In genomic region chr1:27342391-27342777, GRCh38 we compare ENCODE assay signal across 8 cellular contexts. TPM values are rescaled to one million over a fixed set of nuclear protein-coding genes. Genes with fewer than 3 reads are reported as not detected.
A peak's percentile ranks its signal among the peaks of the same experiment; 100 is the strongest.
DNase-seq lines count a peak whose midpoint lies in the region; ATAC-seq and TF ChIP-seq lines count a peak whose summit lies in the region.

No MANE protein-coding gene starts in this region.

- H3K4me1 ChIP-seq in HUES6 (ENCODE audit: control insufficient read depth, insufficient read depth, low read length), result peaks cover 43% of the 10 kb centered on the region
- no peaks in the 10 kb centered on the region for H3K4me1 ChIP-seq in right lobe of liver

- peaks cover 26 to 28% of the 10 kb centered on the region in 2 donors for H3K36me3 Mint-ChIP-seq in CD14-positive monocyte
- H3K36me3 Mint-ChIP-seq in activated T-cell treated with anti-CD3 and anti-CD28 coated beads, Interleukin-2, amount 50 U/mL, for 4 hours (ENCODE audit: insufficient read depth), result peaks cover 8% of the 10 kb centered on the region

- intact Hi-C loops in CD14-positive monocyte (cut with micrococcal nuclease), result no loop called here
- intact Hi-C loops in right lobe of liver (cut with DNase I), result no loop called here

- no peaks in the 10 kb centered on the region for H3K27me3 ChIP-seq in HUES6 (ENCODE audit: control insufficient read depth, insufficient read depth, low read length)
- H3K27me3 ChIP-seq in right lobe of liver, result no peaks in the 10 kb centered on the region

- peaks cover 0 to 4% (median 0%) of the 10 kb centered on the region in 3 donors for H3K27me3 Mint-ChIP-seq in CD14-positive monocyte (ENCODE audit: low read depth in 3 of 3)
- H3K27me3 Mint-ChIP-seq in activated T-cell treated with anti-CD3 and anti-CD28 coated beads, Interleukin-2, amount 50 U/mL, for 4 hours (ENCODE audit: low read depth), result no peaks in the 10 kb centered on the region

- peak; percentile 60 to 68 for ATAC-seq in activated T-cell treated with anti-CD3 and anti-CD28 coated beads, Interleukin-2, amount 50 U/mL, for 4 hours
- ATAC-seq in right lobe of liver (peak in 2 of 4 donors; percentile 13 to 24), GM19023 (IDR thresholded peaks at IDR 0.05; ENCODE audit: unreplicated experiment) (no peak), HG03039 (IDR thresholded peaks at IDR 0.05; ENCODE audit: unreplicated experiment) (no peak)

- peak overlapping the region; percentile 82 to 96 for H3K4me3 Mint-ChIP-seq in CD14-positive monocyte
- H3K4me3 Mint-ChIP-seq in activated T-cell treated with anti-CD3 and anti-CD28 coated beads, Interleukin-2, amount 50 U/mL, for 4 hours, result peak overlapping the region; percentile 81

- H3K36me3 ChIP-seq in HUES6 (ENCODE audit: control insufficient read depth, insufficient read depth, low read length) (peaks cover 4% of the 10 kb centered on the region; the same call in 1 of the 2 replicates), right lobe of liver (no peaks in the 10 kb centered on the region)

- TF ChIP-seq CTCF in CD14-positive monocyte (IDR thresholded peaks at IDR 0.05), result no peak
- TF ChIP-seq CTCF in right lobe of liver (IDR thresholded peaks at IDR 0.05), result no peak

- H3K27ac ChIP-seq in HUES6 (ENCODE audit: low read depth, low read length) (no peak overlapping the region), right lobe of liver (peak overlapping the region in 1 of 3 donors; percentile 62)

- H3K27ac Mint-ChIP-seq in CD14-positive monocyte, result peak overlapping the region; percentile 66 to 93 (median 84)

- H3K9ac ChIP-seq in HUES6 (ENCODE audit: low read length), result peak overlapping the region; percentile 33

- peaks cover 57% of the 10 kb centered on the region for H3K4me1 Mint-ChIP-seq in CD14-positive monocyte
- peaks cover 70% of the 10 kb centered on the region for H3K4me1 Mint-ChIP-seq in activated T-cell treated with anti-CD3 and anti-CD28 coated beads, Interleukin-2, amount 50 U/mL, for 4 hours (ENCODE audit: low read depth)

- no peaks in the 10 kb centered on the region for H3K9me3 ChIP-seq in HUES6 (ENCODE audit: control insufficient read depth, insufficient read depth, low read depth, low read length)
- H3K9me3 ChIP-seq in right lobe of liver, result no peaks in the 10 kb centered on the region

- WGBS in right lobe of liver (ENCODE audit: insufficient coverage, low coverage, low lambda C conversion rate, missing lambda C conversion rate), result 66% methylated on average over 6 of the region's 8 CpGs

- DNase-seq in CD14-positive monocyte (ENCODE audit: low spot score), result no peak
- DNase-seq in activated T-cell treated with anti-CD3 and anti-CD28 coated beads, Interleukin-2, amount 50 U/mL, for 4 hours, result peak; percentile 30
- DNase-seq in right lobe of liver, result no peak
- no peak for DNase-seq in NCI-H82 treated with DMSO at 0.1 percent for 48 hours (lab: John Stamatoyannopoulos, UW; ENCODE audit: unreplicated experiment)
- no peak for DNase-seq in SK-N-DZ (ENCODE audit: low spot score)

- no peak for TF ChIP-seq POLR2A in right lobe of liver (IDR thresholded peaks at IDR 0.05)

- peak overlapping the region; percentile 51 for H3K4me3 ChIP-seq in HUES6 (ENCODE audit: low read depth, low read length)
- peak overlapping the region in 2 of 3 donors; percentile 0 to 21 for H3K4me3 ChIP-seq in right lobe of liver

- no peaks in the 10 kb centered on the region for H3K9me3 Mint-ChIP-seq in CD14-positive monocyte
- no peaks in the 10 kb centered on the region for H3K9me3 Mint-ChIP-seq in activated T-cell treated with anti-CD3 and anti-CD28 coated beads, Interleukin-2, amount 50 U/mL, for 4 hours

RNA-seq across cellular contexts. Expression of gene SYTL1, which starts 0.6 kb away (rescaled TPM):
- polyA plus RNA-seq in CD14-positive monocyte, result 10 to 100 TPM; 26.9 to 44.6 TPM
- total RNA-seq in activated T-cell treated with anti-CD3 and anti-CD28 coated beads, Interleukin-2, amount 50 U/mL, for 4 hours, result 1 to 10 TPM; 5.9 to 6.8 (median 6.3) TPM
- 1 to 10 TPM in 1 of 6 experiments, under 1 TPM in 5; 0.37 to 1.7 (median 0.80) TPM for total RNA-seq in right lobe of liver
- polyA plus RNA-seq in SK-N-DZ (2014; cell fraction: cytosol; rRNA removed), result 0.56 and 0.86 TPM in 2 replicates
- polyA plus RNA-seq in SK-N-DZ (2014; cell fraction: nucleus; rRNA removed), result 2.0 and 5.2 TPM in 2 replicates

RNA-seq across cellular contexts. Expression of gene TMEM222, which starts 20.4 kb away (rescaled TPM):
- 10 to 100 TPM; 23.2 to 24.6 TPM for polyA plus RNA-seq in CD14-positive monocyte
- total RNA-seq in activated T-cell treated with anti-CD3 and anti-CD28 coated beads, Interleukin-2, amount 50 U/mL, for 4 hours, result 10 to 100 TPM; 51.0 to 55.1 (median 51.7) TPM
- total RNA-seq in right lobe of liver, result 10 to 100 TPM; 15.1 to 22.6 (median 19.1) TPM
- polyA plus RNA-seq in SK-N-DZ (2014; cell fraction: cytosol; rRNA removed), result 45.4 and 46.7 TPM in 2 replicates
- polyA plus RNA-seq in SK-N-DZ (2014; cell fraction: nucleus; rRNA removed), result 45.2 and 47.0 TPM in 2 replicates

RNA-seq across cellular contexts. Expression of gene MAP3K6, which starts 24.4 kb away (rescaled TPM):
- 1 to 10 TPM; 3.2 to 6.7 TPM for polyA plus RNA-seq in CD14-positive monocyte
- total RNA-seq in activated T-cell treated with anti-CD3 and anti-CD28 coated beads, Interleukin-2, amount 50 U/mL, for 4 hours, result 1 to 10 TPM; 3.1 to 4.8 (median 3.5) TPM
- total RNA-seq in right lobe of liver, result 10 to 100 TPM in 2 of 6 experiments, 1 to 10 TPM in 4; 4.3 to 14.9 (median 5.6) TPM
- polyA plus RNA-seq in SK-N-DZ (2014; cell fraction: cytosol; rRNA removed), result 1.1 and 1.7 TPM in 2 replicates
- 21.1 and 28.0 TPM in 2 replicates for polyA plus RNA-seq in SK-N-DZ (2014; cell fraction: nucleus; rRNA removed)

RNA-seq across cellular contexts. Expression of gene FCN3, which starts 32.2 kb away (rescaled TPM):
- polyA plus RNA-seq in CD14-positive monocyte, result not detected
- under 1 TPM in 2 of 3 donors, not detected in 1; 0.33 to 0.34 TPM for total RNA-seq in activated T-cell treated with anti-CD3 and anti-CD28 coated beads, Interleukin-2, amount 50 U/mL, for 4 hours
- 100 to 1,000 TPM in 4 of 6 experiments, 10 to 100 TPM in 2; 81.6 to 213 (median 111) TPM for total RNA-seq in right lobe of liver
- polyA plus RNA-seq in SK-N-DZ (2014; cell fraction: cytosol; rRNA removed), result not detected in 2 replicates
- not detected in 2 replicates for polyA plus RNA-seq in SK-N-DZ (2014; cell fraction: nucleus; rRNA removed)

RNA-seq across cellular contexts. Expression of gene CD164L2, which starts 40.7 kb away (rescaled TPM):
- not detected for polyA plus RNA-seq in CD14-positive monocyte
- not detected for total RNA-seq in activated T-cell treated with anti-CD3 and anti-CD28 coated beads, Interleukin-2, amount 50 U/mL, for 4 hours
- under 1 TPM in 1 of 6 experiments, not detected in 5; 0.86 TPM for total RNA-seq in right lobe of liver
- not detected in 2 replicates for polyA plus RNA-seq in SK-N-DZ (2014; cell fraction: cytosol; rRNA removed)
- polyA plus RNA-seq in SK-N-DZ (2014; cell fraction: nucleus; rRNA removed), result not detected in 2 replicates

Comparison
In these comparisons a context has a peak if more than half of its experiments do, and no peak if none do; other contexts are left out.
1. ATAC-seq: peak in activated T-cell treated with anti-CD3 and anti-CD28 coated beads, Interleukin-2, amount 50 U/mL, for 4 hours (2 of 2); none in GM19023 (single experiment) and HG03039 (single experiment).